Comparison of ENCODE assay signal across 14 cellular contexts in genomic region chr12:52233462-52234141, GRCh38. TPM values are rescaled to one million over a fixed set of nuclear protein-coding genes. Genes with fewer than 3 reads are reported as not detected.
DNase-seq lines count a peak whose midpoint lies in the region; ATAC-seq, FAIRE-seq and TF ChIP-seq lines count a peak whose summit lies in the region.
"Had no signal": no experiment of that assay in that cellular context is flagged by ENCODE, and none has a peak within 500 bp of the region (broad histone marks: within the 10 kb centered on the region; RNA-seq: fewer than 3 reads in every experiment).

No MANE protein-coding gene starts in this region.

- FAIRE-seq in bronchial epithelial cell (lab: Jason Lieb, UNC): no peak

- H3K4me3 Mint-ChIP-seq in HFFc6: peak overlapping the region; percentile 87
- H3K4me3 Mint-ChIP-seq: activated CD8-positive, alpha-beta memory T cell treated with anti-CD3 and anti-CD28 coated beads, Interleukin-2, amount 10 ng/mL, durations not matched to agents 7 days and 5 days; memory B cell had no signal

- peak overlapping the region; percentile 85; the same call in 1 of the 2 replicates for H3K27ac Mint-ChIP-seq in HFFc6
- H3K27ac Mint-ChIP-seq: activated CD8-positive, alpha-beta memory T cell treated with anti-CD3 and anti-CD28 coated beads, Interleukin-2, amount 10 ng/mL, durations not matched to agents 7 days and 5 days; memory B cell had no signal

- no peaks in the 10 kb centered on the region for H3K9me3 ChIP-seq in testis
- H3K9me3 ChIP-seq: right atrium auricular region had no signal

- H3K27me3 ChIP-seq in bronchial epithelial cell (ENCODE audit: control insufficient read depth, insufficient read depth, low read length): no peaks in the 10 kb centered on the region
- H3K27me3 ChIP-seq in kidney epithelial cell (ENCODE audit: control insufficient read depth, insufficient read depth, low read length): peaks cover 15% of the 10 kb centered on the region
- no peaks in the 10 kb centered on the region for H3K27me3 ChIP-seq in testis

- no peaks in the 10 kb centered on the region for H3K36me3 Mint-ChIP-seq in HFFc6 (ENCODE audit: low read depth)
- H3K36me3 Mint-ChIP-seq: activated CD8-positive, alpha-beta memory T cell treated with anti-CD3 and anti-CD28 coated beads, Interleukin-2, amount 10 ng/mL, durations not matched to agents 7 days and 5 days; memory B cell had no signal

- no peak overlapping the region for H3K27ac ChIP-seq in testis
- H3K27ac ChIP-seq: right atrium auricular region had no signal

- 26 to 30% methylated on average over 23 to 30 of the region's 39 CpGs for WGBS in testis, 2 donors

- peaks cover 4% of the 10 kb centered on the region for H3K36me3 ChIP-seq in bronchial epithelial cell (ENCODE audit: control insufficient read depth, insufficient read depth, low read length)
- H3K36me3 ChIP-seq in kidney epithelial cell (ENCODE audit: control insufficient read depth, insufficient read depth, low read length): no peaks in the 10 kb centered on the region
- no peaks in the 10 kb centered on the region for H3K36me3 ChIP-seq in testis (ENCODE audit: low read depth, missing control alignments)
- H3K36me3 ChIP-seq: right atrium auricular region had no signal

- peaks cover 60% of the 10 kb centered on the region for H3K4me1 Mint-ChIP-seq in HFFc6 (ENCODE audit: low read depth)
- H3K4me1 Mint-ChIP-seq: activated CD8-positive, alpha-beta memory T cell treated with anti-CD3 and anti-CD28 coated beads, Interleukin-2, amount 10 ng/mL, durations not matched to agents 7 days and 5 days; memory B cell had no signal

- H3K4me3 ChIP-seq in bronchial epithelial cell (ENCODE audit: low read depth, low read length): peak overlapping the region; percentile 47
- peak overlapping the region; percentile 33 for H3K4me3 ChIP-seq in kidney epithelial cell (ENCODE audit: low read depth, low read length)
- H3K4me3 ChIP-seq in testis: peak overlapping the region; percentile 24

- TF ChIP-seq CTCF in HFFc6 (IDR thresholded peaks at IDR 0.05) (no peak), bronchial epithelial cell (IDR thresholded peaks at IDR 0.05; ENCODE audit: insufficient read depth, low read length, severe bottlenecking) (no peak), kidney epithelial cell (IDR thresholded peaks at IDR 0.05; ENCODE audit: insufficient read depth, low read length, poor library complexity, severe bottlenecking) (no peak), testis (IDR thresholded peaks at IDR 0.05) (no peak)

- intact Hi-C loops in testis (cut with DNase I; ENCODE audit: low total_unique reads): no loop called here

- TF ChIP-seq POLR2A in testis (IDR thresholded peaks at IDR 0.05): no peak

- peaks cover 3% of the 10 kb centered on the region for H3K27me3 Mint-ChIP-seq in HFFc6 (ENCODE audit: insufficient read depth)

- no peaks in the 10 kb centered on the region for H3K9me3 Mint-ChIP-seq in HFFc6
- H3K9me3 Mint-ChIP-seq: memory B cell had no signal

- no peaks in the 10 kb centered on the region for H3K4me1 ChIP-seq in testis

- ATAC-seq in HG03025 (IDR thresholded peaks at IDR 0.05; ENCODE audit: low FRiP score, unreplicated experiment): no peak
- ATAC-seq in activated CD4-positive, CD25-positive, alpha-beta regulatory T cell treated with anti-CD3 and anti-CD28 coated beads, Interleukin-2, amount 50 U/mL, for 24 hours: no peak
- ATAC-seq: activated CD8-positive, alpha-beta memory T cell treated with anti-CD3 and anti-CD28 coated beads, Interleukin-2, amount 10 ng/mL, durations not matched to agents 7 days and 5 days had no signal

- DNase-seq in HFFc6 (no peak), bronchial epithelial cell (ENCODE audit: low read depth) (no peak), kidney epithelial cell (ENCODE audit: low read depth) (no peak), testis (no peak)
- DNase-seq in stimulated activated naive CD4-positive, alpha-beta T cell (lab: John Stamatoyannopoulos, UW): no peak
- DNase-seq: activated CD8-positive, alpha-beta memory T cell treated with anti-CD3 and anti-CD28 coated beads, Interleukin-2, amount 10 ng/mL, durations not matched to agents 7 days and 5 days; NCI-H1105 treated with DMSO at 0.1 percent for 48 hours; NK-92 treated with Interleukin-12 subunit alpha and Interleukin-12 subunit beta, amount 100 ng/mL, for 24 hours; T-helper 9 cell had no signal

RNA-seq across cellular contexts. Expression of gene KRT7, which starts 0.6 kb away (rescaled TPM):
- 100 to 1,000 TPM in 2 of 6 experiments, 10 to 100 TPM in 4; 62.7 to 379 (median 67.5) TPM for total RNA-seq in HFFc6 (2021; fragmentation: NEBNext Ultra II Directional; extraction: Animal tissue kit (Norgen Biotek cat#: 25700))
- total RNA-seq in bronchial epithelial cell: 532 and 895 TPM in 2 replicates
- total RNA-seq in kidney epithelial cell: 1,242 and 1,355 TPM in 2 replicates
- total RNA-seq in testis: 1 to 10 TPM; 3.3 to 6.9 TPM
- 19.3 TPM for polyA plus RNA-seq in testis (ENCODE audit: insufficient read depth, low read depth, low replicate concordance)

RNA-seq across cellular contexts. Expression of gene KRT86, which starts 40.8 kb away (rescaled TPM):
- under 1 TPM in 5 of 6 experiments, not detected in 1; 0.15 to 0.26 (median 0.19) TPM for total RNA-seq in HFFc6 (2021; fragmentation: NEBNext Ultra II Directional; extraction: Animal tissue kit (Norgen Biotek cat#: 25700))
- 0.26 TPM in 2 replicates for total RNA-seq in bronchial epithelial cell
- total RNA-seq in kidney epithelial cell: 6.9 and 9.2 TPM in 2 replicates
- total RNA-seq in testis: 1 to 10 TPM; 2.3 to 3.2 TPM
- polyA plus RNA-seq in testis (ENCODE audit: insufficient read depth, low read depth, low replicate concordance): 4.0 TPM
- total RNA-seq: right atrium auricular region had no signal

RNA-seq across cellular contexts. Expression of gene KRT80, which starts 41.8 kb away (rescaled TPM):
- total RNA-seq in HFFc6 (2021; fragmentation: NEBNext Ultra II Directional; extraction: Animal tissue kit (Norgen Biotek cat#: 25700)): 1 to 10 TPM; 2.3 to 3.7 (median 2.8) TPM
- 14.7 and 66.4 TPM in 2 replicates for total RNA-seq in bronchial epithelial cell
- total RNA-seq in kidney epithelial cell: 18.5 and 19.4 TPM in 2 replicates
- total RNA-seq in testis: under 1 TPM; 0.50 to 0.94 TPM
- polyA plus RNA-seq in testis (ENCODE audit: insufficient read depth, low read depth, low replicate concordance): 1.0 TPM
- total RNA-seq: activated CD8-positive, alpha-beta memory T cell treated with anti-CD3 and anti-CD28 coated beads, Interleukin-2, amount 10 ng/mL, durations not matched to agents 7 days and 5 days had no signal

RNA-seq across cellular contexts. Expression of gene KRT81, which starts 57.7 kb away (rescaled TPM):
- under 1 TPM; 0.34 to 0.84 (median 0.70) TPM for total RNA-seq in HFFc6 (2021; fragmentation: NEBNext Ultra II Directional; extraction: Animal tissue kit (Norgen Biotek cat#: 25700))
- total RNA-seq in bronchial epithelial cell (0.13 and 0.26 TPM in 2 replicates), kidney epithelial cell (239 and 244 TPM in 2 replicates), testis (under 1 TPM in 1 of 2 donors, not detected in 1; 0.74 TPM)
- not detected for polyA plus RNA-seq in testis (ENCODE audit: insufficient read depth, low read depth, low replicate concordance)
- total RNA-seq: HT-29, right atrium auricular region had no signal

Comparison
In these comparisons a context has a peak if more than half of its experiments do, and no peak if none do; other contexts are left out.
1. RNA of gene KRT7, which starts 0.6 kb away (total RNA-seq): 1,242 to 1,355 TPM in kidney epithelial cell, 532 to 895 TPM in bronchial epithelial cell and 62.7 to 379 TPM in HFFc6; 3.3 to 6.9 TPM in testis; every median in the first group is over 4 times any median in the second.
2. Peak in every context shown above with its lines, with median percentiles within 50 percentile points of each other: H3K4me3 ChIP-seq.